1 cellular context compared by ENCODE assay signal in genomic region chr13:113029487-113030258, GRCh38.
TF ChIP-seq lines count a peak whose summit lies in the region.

No MANE protein-coding gene starts in this region.

TF ChIP-seq in GM23338, 12 proteins besides CTCF, POLR2A, EP300 and RAD21 (continued from another document):
- TF ChIP-seq ZNF462 (CRISPR knock-in tag; IDR thresholded peaks at IDR 0.05) (no peak), NANOG (IDR thresholded peaks at IDR 0.05; ENCODE audit: borderline replicate concordance) (no peak)
